In the genomic region with DNA sequence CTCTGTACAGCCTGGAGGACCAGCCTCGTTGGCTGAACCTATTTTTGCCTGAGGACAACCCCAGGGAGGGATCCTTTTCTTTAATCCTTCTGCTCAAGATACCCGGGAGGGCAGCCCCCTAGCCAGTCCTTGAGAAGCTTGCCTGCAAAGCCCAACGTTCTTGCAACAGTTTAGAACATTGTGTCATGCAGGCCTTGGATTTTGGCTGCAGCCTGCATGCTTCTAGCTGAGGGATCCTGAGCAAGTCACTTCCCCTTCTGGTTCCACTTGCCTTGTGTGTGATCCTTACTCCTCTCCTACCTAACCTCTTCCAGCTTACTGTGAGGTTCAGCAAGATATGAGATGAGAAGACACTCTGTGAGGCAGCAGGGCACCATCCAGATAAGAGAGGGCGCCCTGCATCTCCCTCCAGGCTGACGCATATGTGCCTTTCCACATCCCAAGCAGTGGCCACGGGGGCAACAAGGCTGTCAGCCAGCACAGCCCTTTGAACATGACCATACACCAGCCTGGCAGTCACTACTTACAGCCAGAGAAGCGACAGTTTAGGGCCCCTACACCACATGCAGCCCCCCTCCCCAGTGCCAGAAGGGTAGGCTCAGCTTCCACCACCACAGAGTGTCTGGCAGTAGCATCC, we compare ENCODE assay signal across 16 cellular contexts.
DNase-seq lines count a peak whose midpoint lies in the region; ATAC-seq and TF ChIP-seq lines count a peak whose summit lies in the region.
"Had no signal": no experiment of that assay in that cellular context is flagged by ENCODE, and none has a peak within 500 bp of the region (broad histone marks: within the 10 kb centered on the region; RNA-seq: fewer than 3 reads in every experiment).

No MANE protein-coding gene starts in this region.

- H3K27me3 ChIP-seq in breast epithelium, result no peaks in the 10 kb centered on the region
- H3K27me3 ChIP-seq in mammary epithelial cell (ENCODE audit: insufficient read depth, low read length), result no peaks in the 10 kb centered on the region
- H3K27me3 ChIP-seq in tibial nerve, result no peaks in the 10 kb centered on the region
- H3K27me3 ChIP-seq: cardiac muscle cell had no signal

- H3K27me3 Mint-ChIP-seq in activated T-cell treated with anti-CD3 and anti-CD28 coated beads, Interleukin-2, amount 50 U/mL, for 24 hours, result no peaks in the 10 kb centered on the region
- H3K27me3 Mint-ChIP-seq: CD4-positive, alpha-beta T cell had no signal

- H3K36me3 ChIP-seq in breast epithelium, result no peaks in the 10 kb centered on the region
- H3K36me3 ChIP-seq in mammary epithelial cell (ENCODE audit: insufficient read depth, low read length), result peaks cover 4% of the 10 kb centered on the region
- H3K36me3 ChIP-seq in mucosa of descending colon (ENCODE audit: low read depth), result no peaks in the 10 kb centered on the region
- peaks cover 0 to 48% (median 0%) of the 10 kb centered on the region in 3 donors for H3K36me3 ChIP-seq in tibial nerve

- H3K27ac Mint-ChIP-seq in activated T-cell treated with anti-CD3 and anti-CD28 coated beads, Interleukin-2, amount 50 U/mL, for 24 hours, result no peak overlapping the region
- H3K27ac Mint-ChIP-seq: CD4-positive, alpha-beta T cell; natural killer cell had no signal

- DNase-seq in breast epithelium (ENCODE audit: low spot score in 2 of 2) (no peak), mammary epithelial cell (no peak), SKM-1 treated with dmso at 0.1 percent for 144 hours (lab: John Stamatoyannopoulos, UW; ENCODE audit: unreplicated experiment) (peak; percentile 74), mucosa of descending colon (no peak), tibial nerve (ENCODE audit: low spot score in 2 of 2) (no peak), foreskin melanocyte (no peak)
- no peak for DNase-seq in activated T-cell treated with anti-CD3 and anti-CD28 coated beads, Interleukin-2, amount 50 U/mL, for 24 hours
- no peak for DNase-seq in activated CD4-positive, alpha-beta T cell treated with anti-CD3 and anti-CD28 coated beads for 1 hour
- DNase-seq: activated T-cell treated with anti-CD3 and anti-CD28 coated beads, Interleukin-2, amount 50 U/mL, for 1 hour; CD4-positive, alpha-beta T cell; DND-41; effector memory CD4-positive, alpha-beta T cell; natural killer cell; NCI-H187 had no signal

- in situ Hi-C loops in mammary epithelial cell (cut with MboI; ENCODE audit: low sequenced_read_pairs in 2 of 2), result loop anchor here (10.0 to 25.0 kb wide), 2 partner anchors 248 to 250 kb away; no protein-coding TSS in a partner anchor

- no peak for TF ChIP-seq EP300 in tibial nerve (IDR thresholded peaks at IDR 0.05)

- H3K79me2 ChIP-seq in mammary epithelial cell (ENCODE audit: insufficient read depth, low read length), result no peaks in the 10 kb centered on the region

- no peak overlapping the region for H3K4me3 ChIP-seq in breast epithelium
- H3K4me3 ChIP-seq in mammary epithelial cell (replicated peaks in 1 of 3; ENCODE audit: insufficient read depth in 1 of 3, low read depth in 2 of 3, low read length in 3 of 3), result no peak overlapping the region
- no peak overlapping the region for H3K4me3 ChIP-seq in mucosa of descending colon
- H3K4me3 ChIP-seq in tibial nerve, result no peak overlapping the region
- H3K4me3 ChIP-seq: cardiac muscle cell had no signal

- WGBS in mammary epithelial cell (ENCODE audit: low coverage, missing lambda C conversion rate), result 58% methylated on average over 3 of the region's 7 CpGs
- 77 to 78% methylated on average over 6 to 7 of the region's 7 CpGs for WGBS in tibial nerve, 2 donors

- CTCF ChIA-PET in mammary epithelial cell (lab: Charles Lee; ENCODE audit: low non-redundant PET), result no interaction called here

- intact Hi-C loops in breast epithelium (cut with DNase I; ENCODE audit: low total_unique reads) (no loop called here), mammary epithelial cell (cut with micrococcal nuclease) (no loop called here), mucosa of descending colon (cut with DNase I, micrococcal nuclease) (no loop called here)

- TF ChIP-seq POLR2A in breast epithelium (IDR thresholded peaks at IDR 0.05) (no peak), tibial nerve (IDR thresholded peaks at IDR 0.05) (no peak)

- no peaks in the 10 kb centered on the region for H4K20me1 ChIP-seq in mammary epithelial cell (ENCODE audit: insufficient read depth, low read length)

- no peaks in the 10 kb centered on the region for H3K4me1 Mint-ChIP-seq in activated T-cell treated with anti-CD3 and anti-CD28 coated beads, Interleukin-2, amount 50 U/mL, for 24 hours (ENCODE audit: low read depth)
- H3K4me1 Mint-ChIP-seq: natural killer cell had no signal

- peak overlapping the region; percentile 48 to 50 for H3K27ac ChIP-seq in breast epithelium
- H3K27ac ChIP-seq in mammary epithelial cell (ENCODE audit: insufficient read depth, low read depth, low read length), result no peak overlapping the region
- peak overlapping the region; percentile 17 to 83 (median 52) for H3K27ac ChIP-seq in tibial nerve
- H3K27ac ChIP-seq: cardiac muscle cell, RWPE1 had no signal

- H3K4me3 Mint-ChIP-seq in activated T-cell treated with anti-CD3 and anti-CD28 coated beads, Interleukin-2, amount 50 U/mL, for 24 hours, result no peak overlapping the region
- H3K4me3 Mint-ChIP-seq: CD4-positive, alpha-beta T cell; natural killer cell had no signal

- no peak overlapping the region for H2AFZ ChIP-seq in mammary epithelial cell (ENCODE audit: low read depth, low read length)

- no peak overlapping the region for H3K9ac ChIP-seq in mammary epithelial cell (ENCODE audit: insufficient read depth, low read length)

- H3K4me1 ChIP-seq in breast epithelium, result no peaks in the 10 kb centered on the region
- H3K4me1 ChIP-seq in mammary epithelial cell (ENCODE audit: insufficient read depth, low read length), result peaks cover 9% of the 10 kb centered on the region
- H3K4me1 ChIP-seq in mucosa of descending colon (ENCODE audit: low read depth), result no peaks in the 10 kb centered on the region
- H3K4me1 ChIP-seq in tibial nerve, result peaks cover 0 to 34% (median 6%) of the 10 kb centered on the region in 4 donors

- BruUV-seq in mammary epithelial cell (replicated peaks; lab: Mats Ljungman, UMichigan), result no TSS peak

- TF ChIP-seq CTCF in breast epithelium (IDR thresholded peaks at IDR 0.05) (no peak), mammary epithelial cell (conservative IDR thresholded peaks at IDR 0.05 in 1 of 2, IDR thresholded peaks at IDR 0.05 in 1 of 2; ENCODE audit: extremely low read depth in 1 of 2, insufficient read depth in 1 of 2, low read depth in 1 of 2, low read length in 2 of 2) (no peak), mucosa of descending colon (IDR thresholded peaks at IDR 0.05) (no peak), tibial nerve (IDR thresholded peaks at IDR 0.05) (no peak)

- H3K9me3 Mint-ChIP-seq in activated T-cell treated with anti-CD3 and anti-CD28 coated beads, Interleukin-2, amount 50 U/mL, for 24 hours, result no peaks in the 10 kb centered on the region
- H3K9me3 Mint-ChIP-seq: CD4-positive, alpha-beta T cell; natural killer cell had no signal

- no peaks in the 10 kb centered on the region for H3K36me3 Mint-ChIP-seq in activated T-cell treated with anti-CD3 and anti-CD28 coated beads, Interleukin-2, amount 50 U/mL, for 24 hours (ENCODE audit: low read depth)
- H3K36me3 Mint-ChIP-seq: natural killer cell had no signal

- no peak overlapping the region for H3K4me2 ChIP-seq in mammary epithelial cell (ENCODE audit: insufficient read depth, low read depth, low read length)

- dilution Hi-C loops in mammary epithelial cell (cut with HindIII; ENCODE audit: low sequenced_read_pairs), result loop anchor here (5.0 kb wide), 1 partner anchor 68 kb away; no protein-coding TSS in a partner anchor

- peak; percentile 17 for ATAC-seq in mucosa of descending colon

- H3K9me3 ChIP-seq in breast epithelium (no peaks in the 10 kb centered on the region), mammary epithelial cell (replicated peaks; ENCODE audit: insufficient read depth, low read length) (no peaks in the 10 kb centered on the region), mucosa of descending colon (no peaks in the 10 kb centered on the region), tibial nerve (no peaks in the 10 kb centered on the region)
